1 cellular context compared by ENCODE assay signal in the genomic region with DNA sequence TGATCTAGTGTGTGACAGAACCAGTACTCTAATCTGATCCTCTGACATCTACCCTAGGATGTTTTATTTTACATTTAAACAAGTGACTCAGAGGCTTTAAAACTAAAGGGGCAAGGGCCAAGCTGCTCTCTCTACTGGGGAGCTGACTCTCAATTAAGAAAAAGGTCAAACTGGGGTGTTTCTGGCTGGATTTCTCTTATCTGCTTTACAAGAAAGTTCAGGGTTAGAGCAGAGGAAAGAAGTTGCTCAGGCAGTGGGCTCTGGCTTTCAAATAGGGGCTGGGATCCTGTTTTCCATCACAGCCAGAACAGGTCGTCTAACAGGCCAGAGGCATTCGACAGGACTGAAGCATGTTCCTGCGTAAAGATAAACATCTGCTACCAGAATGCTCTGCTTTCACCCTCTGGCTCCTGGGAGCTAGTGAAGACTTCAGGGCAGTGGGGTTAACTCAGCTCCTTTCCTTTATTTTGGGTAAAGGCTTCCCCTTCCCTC.
TF ChIP-seq lines count a peak whose summit lies in the region.

No MANE protein-coding gene starts in this region.

TF ChIP-seq in HCT116, 20 proteins besides CTCF, POLR2A, EP300 and RAD21:
- TF ChIP-seq TCF7L2 (IDR thresholded peaks at IDR 0.05; ENCODE audit: borderline replicate concordance, extremely low read depth, insufficient read depth, insufficient read length) (no peak), SP1 (IDR thresholded peaks at IDR 0.05; ENCODE audit: low read depth) (no peak), ZFX (IDR thresholded peaks at IDR 0.05) (no peak), SRF (IDR thresholded peaks at IDR 0.05; ENCODE audit: low read depth) (no peak), SIN3A (IDR thresholded peaks at IDR 0.05; ENCODE audit: low read depth) (no peak), EGR1 (IDR thresholded peaks at IDR 0.05; ENCODE audit: low read depth) (no peak), ELF1 (IDR thresholded peaks at IDR 0.05; ENCODE audit: borderline replicate concordance, low read depth) (no peak), POLR2AphosphoS5 (IDR thresholded peaks at IDR 0.05; ENCODE audit: low read depth, low read length) (no peak), ZBTB33 (IDR thresholded peaks at IDR 0.05; ENCODE audit: extremely low read depth, insufficient replicate concordance, low read length) (no peak), FOSL1 (IDR thresholded peaks at IDR 0.05; ENCODE audit: low read depth) (no peak), CEBPB (IDR thresholded peaks at IDR 0.05; ENCODE audit: low read depth) (no peak), ZNF274 (IDR thresholded peaks at IDR 0.05; ENCODE audit: low read depth, low read length) (no peak), YY1 (IDR thresholded peaks at IDR 0.05; ENCODE audit: extremely low read depth, insufficient replicate concordance, low read depth, low read length) (no peak)
- TF ChIP-seq, protein P1, sequence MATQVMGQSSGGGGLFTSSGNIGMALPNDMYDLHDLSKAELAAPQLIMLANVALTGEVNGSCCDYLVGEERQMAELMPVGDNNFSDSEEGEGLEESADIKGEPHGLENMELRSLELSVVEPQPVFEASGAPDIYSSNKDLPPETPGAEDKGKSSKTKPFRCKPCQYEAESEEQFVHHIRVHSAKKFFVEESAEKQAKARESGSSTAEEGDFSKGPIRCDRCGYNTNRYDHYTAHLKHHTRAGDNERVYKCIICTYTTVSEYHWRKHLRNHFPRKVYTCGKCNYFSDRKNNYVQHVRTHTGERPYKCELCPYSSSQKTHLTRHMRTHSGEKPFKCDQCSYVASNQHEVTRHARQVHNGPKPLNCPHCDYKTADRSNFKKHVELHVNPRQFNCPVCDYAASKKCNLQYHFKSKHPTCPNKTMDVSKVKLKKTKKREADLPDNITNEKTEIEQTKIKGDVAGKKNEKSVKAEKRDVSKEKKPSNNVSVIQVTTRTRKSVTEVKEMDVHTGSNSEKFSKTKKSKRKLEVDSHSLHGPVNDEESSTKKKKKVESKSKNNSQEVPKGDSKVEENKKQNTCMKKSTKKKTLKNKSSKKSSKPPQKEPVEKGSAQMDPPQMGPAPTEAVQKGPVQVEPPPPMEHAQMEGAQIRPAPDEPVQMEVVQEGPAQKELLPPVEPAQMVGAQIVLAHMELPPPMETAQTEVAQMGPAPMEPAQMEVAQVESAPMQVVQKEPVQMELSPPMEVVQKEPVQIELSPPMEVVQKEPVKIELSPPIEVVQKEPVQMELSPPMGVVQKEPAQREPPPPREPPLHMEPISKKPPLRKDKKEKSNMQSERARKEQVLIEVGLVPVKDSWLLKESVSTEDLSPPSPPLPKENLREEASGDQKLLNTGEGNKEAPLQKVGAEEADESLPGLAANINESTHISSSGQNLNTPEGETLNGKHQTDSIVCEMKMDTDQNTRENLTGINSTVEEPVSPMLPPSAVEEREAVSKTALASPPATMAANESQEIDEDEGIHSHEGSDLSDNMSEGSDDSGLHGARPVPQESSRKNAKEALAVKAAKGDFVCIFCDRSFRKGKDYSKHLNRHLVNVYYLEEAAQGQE (IDR thresholded peaks at IDR 0.05; ENCODE audit: low read depth), result no peak
